Comparison of ENCODE assay signal across 20 cellular contexts in genomic region chr11:36513965-36514364, GRCh38. TPM values are rescaled to one million over a fixed set of nuclear protein-coding genes. Genes with fewer than 3 reads are reported as not detected.
DNase-seq lines count a peak whose midpoint lies in the region; ATAC-seq and TF ChIP-seq lines count a peak whose summit lies in the region.
"Had no signal": no experiment of that assay in that cellular context is flagged by ENCODE, and none has a peak within 500 bp of the region (broad histone marks: within the 10 kb centered on the region; RNA-seq: fewer than 3 reads in every experiment).

No MANE protein-coding gene starts in this region.

- no peaks in the 10 kb centered on the region for H3K36me3 ChIP-seq in upper lobe of right lung
- H3K36me3 ChIP-seq in PC-3 (ENCODE audit: low read depth, low read length): no peaks in the 10 kb centered on the region
- H3K36me3 ChIP-seq: BLaER1 had no signal

- H2AFZ ChIP-seq in PC-3 (ENCODE audit: low read length): no peak overlapping the region

- H3K9me3 ChIP-seq in upper lobe of right lung (no peaks in the 10 kb centered on the region), PC-3 (ENCODE audit: low read length) (no peaks in the 10 kb centered on the region)

- H3K9ac ChIP-seq in PC-3 (ENCODE audit: low read length): no peak overlapping the region
- H3K9ac ChIP-seq: BLaER1 had no signal

- H4K20me1 ChIP-seq in PC-3 (ENCODE audit: low read length): peaks cover 8% of the 10 kb centered on the region; the same call in 1 of the 2 replicates

- DNase-seq in ELR (ENCODE audit: low read depth) (peak; percentile 22), HT1080 (ENCODE audit: low read depth) (peak; percentile 21), OCI-M1 (lab: John Stamatoyannopoulos, UW) (peak; percentile 5), choroid plexus epithelial cell (ENCODE audit: low read depth) (peak; percentile 4), upper lobe of right lung (no peak), NCI-H1417 (lab: John Stamatoyannopoulos, UW) (no peak), PC-3 (no peak), NCI-H2196 treated with DMSO at 0.1 percent for 48 hours (lab: John Stamatoyannopoulos, UW; ENCODE audit: unreplicated experiment) (no peak)
- DNase-seq: CD4-positive, CD25-positive, alpha-beta regulatory T cell; CD8-positive, alpha-beta T cell; DMS 273 treated with DMSO at 0.1 percent for 48 hours; DMS79; EL; GF-D8; H7; HCEC 1CT had no signal

- POLR2A ChIA-PET in PC-3 (lab: Charles Lee; ENCODE audit: unreplicated experiment): no interaction called here

- intact Hi-C loops in upper lobe of right lung (cut with DNase I) (no loop called here), PC-3 (cut with micrococcal nuclease) (no loop called here)

- no peak overlapping the region for H3K4me2 ChIP-seq in PC-3 (ENCODE audit: low read length)
- H3K4me2 ChIP-seq: BLaER1 had no signal

- CTCF ChIA-PET in PC-3 (lab: Charles Lee): no interaction called here

- H3K4me1 ChIP-seq in upper lobe of right lung (no peaks in the 10 kb centered on the region), PC-3 (ENCODE audit: insufficient read depth, low read length) (peaks cover 4% of the 10 kb centered on the region; the same call in 1 of the 2 replicates)

- H3K4me3 ChIP-seq in choroid plexus epithelial cell (ENCODE audit: low read depth, low read length): no peak overlapping the region
- H3K4me3 ChIP-seq in upper lobe of right lung: no peak overlapping the region
- H3K4me3 ChIP-seq in PC-3 (ENCODE audit: low read length): no peak overlapping the region
- H3K4me3 ChIP-seq: BLaER1 had no signal

- ATAC-seq in upper lobe of right lung (no peak), PC-3 (no peak)
- ATAC-seq: CD8-positive, alpha-beta T cell had no signal

- BruUV-seq in PC-3 (replicated peaks; lab: Mats Ljungman, UMichigan): no TSS peak

- no peaks in the 10 kb centered on the region for H3K9me2 ChIP-seq in PC-3 (replicated peaks; ENCODE audit: low read length)

- no peak overlapping the region for H3K27ac ChIP-seq in upper lobe of right lung
- no peak overlapping the region for H3K27ac ChIP-seq in PC-3 (ENCODE audit: low read length)
- H3K27ac ChIP-seq: 22Rv1, BLaER1, C4-2B had no signal

- H3K79me2 ChIP-seq in PC-3 (ENCODE audit: low read length): peaks cover 8% of the 10 kb centered on the region

- H3K27me3 ChIP-seq in upper lobe of right lung (no peaks in the 10 kb centered on the region), PC-3 (ENCODE audit: low read length) (no peaks in the 10 kb centered on the region)
- H3K27me3 ChIP-seq: BLaER1 had no signal

- TF ChIP-seq CTCF in choroid plexus epithelial cell (conservative IDR thresholded peaks at IDR 0.05; ENCODE audit: low read depth, low read length): no peak
- TF ChIP-seq CTCF in upper lobe of right lung (IDR thresholded peaks at IDR 0.05): no peak
- TF ChIP-seq CTCF in PC-3 (conservative IDR thresholded peaks at IDR 0.05; ENCODE audit: low read depth, low read length): no peak

- H3F3A ChIP-seq in PC-3 (ENCODE audit: low read length, unreplicated experiment): no peaks in the 10 kb centered on the region

RNA-seq across cellular contexts. Expression of gene TRAF6, which starts 3.9 kb away (rescaled TPM):
- 7.4 and 8.1 TPM in 2 replicates for total RNA-seq in HT1080 (2014; rRNA removed; shearing (Covaris generic))
- 4.7 and 5.6 TPM in 2 replicates for polyA plus RNA-seq in HT1080 (2015; cell fraction: cytosol; rRNA removed)
- polyA plus RNA-seq in HT1080 (2015; cell fraction: nucleus; rRNA removed): 9.0 and 10.6 TPM in 2 replicates
- total RNA-seq in upper lobe of right lung (13.5 TPM), PC-3 (2014; rRNA removed) (4.0 and 4.1 TPM in 2 replicates)

RNA-seq across cellular contexts. Expression of gene RAG1, which starts 53.8 kb away (rescaled TPM):
- 0.17 and 0.19 TPM in 2 replicates for total RNA-seq in HT1080 (2014; rRNA removed; shearing (Covaris generic))
- 0.14 and 0.18 TPM in 2 replicates for polyA plus RNA-seq in HT1080 (2015; cell fraction: cytosol; rRNA removed)
- 0.16 and 0.28 TPM in 2 replicates for polyA plus RNA-seq in HT1080 (2015; cell fraction: nucleus; rRNA removed)
- 0.78 TPM for total RNA-seq in upper lobe of right lung
- 0.15 and 0.23 TPM in 2 replicates for total RNA-seq in PC-3 (2014; rRNA removed)
- total RNA-seq: G401 had no signal

Comparison
In these comparisons a context has a peak if more than half of its experiments do, and no peak if none do; other contexts are left out.
1. DNase-seq: peak in ELR (single experiment), HT1080 (single experiment), OCI-M1 (single experiment) and choroid plexus epithelial cell (single experiment); none in upper lobe of right lung (single experiment), NCI-H1417 (0 of 3), PC-3 (single experiment) and NCI-H2196 treated with DMSO at 0.1 percent for 48 hours (single experiment).